In genomic region chr5:80620206-80620605, GRCh38 we compare ENCODE assay signal across 22 cellular contexts. TPM values are rescaled to one million over a fixed set of nuclear protein-coding genes. Genes with fewer than 3 reads are reported as not detected.
A peak's percentile ranks its signal among the peaks of the same experiment; 100 is the strongest.
DNase-seq lines count a peak whose midpoint lies in the region; TF ChIP-seq lines count a peak whose summit lies in the region.
"Had no signal": no experiment of that assay in that cellular context is flagged by ENCODE, and none has a peak within 500 bp of the region (broad histone marks: within the 10 kb centered on the region; RNA-seq: fewer than 3 reads in every experiment).

No MANE protein-coding gene starts in this region.

- no peaks in the 10 kb centered on the region for H3K9me3 Mint-ChIP-seq in glutamatergic neuron (ENCODE audit: unreplicated experiment)
- H3K9me3 Mint-ChIP-seq: activated T-helper 2 cell treated with anti-CD3 and anti-CD28 coated beads, Interferon-gamma antibody, Interleukin-2, Interleukin-4, amounts not matched to agents 10 μg/mL and 5 μg/mL and 100 μg/mL, durations not matched to agents 14 hours and 24 hours and 36 hours; stimulated activated effector memory CD8-positive, alpha-beta T cell treated with anti-CD3 and anti-CD28 coated beads, Interleukin-12 subunit alpha, Interleukin-12 subunit beta, amount 100 ng/mL, for 72 hours had no signal

- no peaks in the 10 kb centered on the region for H3K36me3 Mint-ChIP-seq in glutamatergic neuron (ENCODE audit: unreplicated experiment)
- H3K36me3 Mint-ChIP-seq: stimulated activated effector memory CD8-positive, alpha-beta T cell treated with anti-CD3 and anti-CD28 coated beads, Interleukin-12 subunit alpha, Interleukin-12 subunit beta, amount 100 ng/mL, for 72 hours had no signal

- peak; percentile 56 for DNase-seq in GM23248
- DNase-seq in RPMI7951 (ENCODE audit: low read depth), result peak; percentile 30
- DNase-seq in foreskin fibroblast, result peak; percentile 2 to 16
- peak; percentile 1 for DNase-seq in skeletal muscle cell (ENCODE audit: low read depth)
- no peak for DNase-seq in activated gamma-delta T cell treated with Interleukin-2 at 50 U/mL for 16 hours
- DNase-seq in glutamatergic neuron, result no peak
- DNase-seq in NCI-H345 (lab: John Stamatoyannopoulos, UW), result no peak
- DNase-seq: activated CD8-positive, alpha-beta memory T cell treated with anti-CD3 and anti-CD28 coated beads, Interleukin-2, amount 10 ng/mL, durations not matched to agents 7 days and 5 days; cerebellar nuclear complex; DMS53; naive B cell; NCI-H2029 treated with DMSO at 0.1 percent for 48 hours; NCI-H524 treated with DMSO at 0.1 percent for 48 hours; OCI-M1; posterior cingulate gyrus; T1000 had no signal

- in situ Hi-C loops in GM23248 (cut with MboI), result no loop called here

- no peak overlapping the region for H3K27ac ChIP-seq in GM23248
- H3K27ac ChIP-seq: adrenal gland, BLaER1, SK-N-MC had no signal

- H3K79me2 ChIP-seq in GM23248 (ENCODE audit: insufficient read depth), result no peaks in the 10 kb centered on the region

- no peaks in the 10 kb centered on the region for H3K27me3 Mint-ChIP-seq in glutamatergic neuron (ENCODE audit: unreplicated experiment)
- H3K27me3 Mint-ChIP-seq: activated CD8-positive, alpha-beta memory T cell treated with anti-CD3 and anti-CD28 coated beads, Interleukin-2, amount 10 ng/mL, durations not matched to agents 7 days and 5 days; naive B cell had no signal

- WGBS in GM23248 (ENCODE audit: low coverage in 1 of 2, low lambda C conversion rate in 2 of 2, missing lambda C conversion rate in 2 of 2), 2 experiments, result 39 to 57% methylated on average over 4 of the region's 4 CpGs

- H3K27me3 ChIP-seq in GM23248 (replicated peaks; ENCODE audit: insufficient read depth), result no peaks in the 10 kb centered on the region
- H3K27me3 ChIP-seq: adrenal gland, BLaER1 had no signal

- H3K9ac ChIP-seq in GM23248, result no peak overlapping the region
- H3K9ac ChIP-seq: BLaER1 had no signal

- TF ChIP-seq CTCF in foreskin fibroblast (IDR thresholded peaks at IDR 0.05; ENCODE audit: low read depth, low read length), result no peak
- no peak for TF ChIP-seq CTCF in glutamatergic neuron (IDR thresholded peaks at IDR 0.05; ENCODE audit: partially characterized antibody, unreplicated experiment)

- H3K4me3 ChIP-seq in GM23248 (no peak overlapping the region), foreskin fibroblast (ENCODE audit: low read depth in 1 of 2, low read length in 2 of 2) (no peak overlapping the region), skeletal muscle cell (ENCODE audit: low read depth, low read length) (no peak overlapping the region)
- H3K4me3 ChIP-seq: adrenal gland, BLaER1, SK-N-MC had no signal

- H3K36me3 ChIP-seq in GM23248 (ENCODE audit: low read depth), result no peaks in the 10 kb centered on the region
- H3K36me3 ChIP-seq: adrenal gland had no signal

- no peaks in the 10 kb centered on the region for H3K4me1 ChIP-seq in GM23248 (ENCODE audit: insufficient read depth)
- H3K4me1 ChIP-seq: adrenal gland, BLaER1 had no signal

- H3K4me2 ChIP-seq in GM23248 (ENCODE audit: unreplicated experiment), result no peak overlapping the region
- H3K4me2 ChIP-seq: BLaER1 had no signal

- no peaks in the 10 kb centered on the region for H3F3A ChIP-seq in GM23248 (ENCODE audit: insufficient read depth)

- H3K4me3 Mint-ChIP-seq in glutamatergic neuron (ENCODE audit: unreplicated experiment), result no peak overlapping the region
- H3K4me3 Mint-ChIP-seq: activated CD8-positive, alpha-beta memory T cell treated with anti-CD3 and anti-CD28 coated beads, Interleukin-2, amount 10 ng/mL, durations not matched to agents 7 days and 5 days; naive B cell; stimulated activated effector memory CD8-positive, alpha-beta T cell treated with anti-CD3 and anti-CD28 coated beads, Interleukin-12 subunit alpha, Interleukin-12 subunit beta, amount 100 ng/mL, for 72 hours had no signal

- no peaks in the 10 kb centered on the region for H3K9me3 ChIP-seq in GM23248 (ENCODE audit: low read depth)
- H3K9me3 ChIP-seq: adrenal gland, BLaER1 had no signal

- H3K27ac Mint-ChIP-seq in glutamatergic neuron (ENCODE audit: unreplicated experiment), result no peak overlapping the region
- H3K27ac Mint-ChIP-seq: activated CD8-positive, alpha-beta memory T cell treated with anti-CD3 and anti-CD28 coated beads, Interleukin-2, amount 10 ng/mL, durations not matched to agents 7 days and 5 days; activated T-helper 2 cell treated with anti-CD3 and anti-CD28 coated beads, Interferon-gamma antibody, Interleukin-2, Interleukin-4, amounts not matched to agents 10 μg/mL and 5 μg/mL and 100 μg/mL, durations not matched to agents 14 hours and 24 hours and 36 hours; stimulated activated effector memory CD8-positive, alpha-beta T cell treated with anti-CD3 and anti-CD28 coated beads, Interleukin-12 subunit alpha, Interleukin-12 subunit beta, amount 100 ng/mL, for 72 hours had no signal

- H4K20me1 ChIP-seq in GM23248 (ENCODE audit: insufficient read depth), result no peaks in the 10 kb centered on the region
- H4K20me1 ChIP-seq: BLaER1 had no signal

- no peaks in the 10 kb centered on the region for H3K9me2 ChIP-seq in GM23248 (ENCODE audit: insufficient read depth)

- peaks cover 1% of the 10 kb centered on the region for H3K4me1 Mint-ChIP-seq in glutamatergic neuron (ENCODE audit: low read depth, unreplicated experiment)
- H3K4me1 Mint-ChIP-seq: naive B cell; stimulated activated effector memory CD8-positive, alpha-beta T cell treated with anti-CD3 and anti-CD28 coated beads, Interleukin-12 subunit alpha, Interleukin-12 subunit beta, amount 100 ng/mL, for 72 hours had no signal

- H2AFZ ChIP-seq in GM23248, result peak overlapping the region; percentile 39; the same call in 1 of the 2 replicates

RNA-seq across cellular contexts. Expression of gene MSH3, which starts 34.2 kb away (rescaled TPM):
- total RNA-seq in GM23248 (2014; rRNA removed; shearing (Covaris generic)), result 11.7 and 15.9 TPM in 2 replicates
- 13.5 and 14.0 TPM in 2 replicates for polyA plus RNA-seq in GM23248 (2016; fragmentation: Nextera tagmentation; extraction: Ambion mirVana)
- total RNA-seq in RPMI7951 (2014; rRNA removed; shearing (Covaris generic)), result 6.6 and 10.1 TPM in 2 replicates
- total RNA-seq in glutamatergic neuron (ENCODE audit: unreplicated experiment), result 14.4 TPM

RNA-seq across cellular contexts. Expression of gene DHFR, which starts 34.6 kb away (rescaled TPM):
- 19.0 and 23.8 TPM in 2 replicates for total RNA-seq in GM23248 (2014; rRNA removed; shearing (Covaris generic))
- 10.0 and 11.6 TPM in 2 replicates for polyA plus RNA-seq in GM23248 (2016; fragmentation: Nextera tagmentation; extraction: Ambion mirVana)
- total RNA-seq in RPMI7951 (2014; rRNA removed; shearing (Covaris generic)), result 67.8 and 81.2 TPM in 2 replicates
- total RNA-seq in glutamatergic neuron (ENCODE audit: unreplicated experiment), result 23.5 TPM

RNA-seq across cellular contexts. Expression of gene ANKRD34B, which starts 50.1 kb away (rescaled TPM):
- not detected in 2 replicates for total RNA-seq in GM23248 (2014; rRNA removed; shearing (Covaris generic))
- polyA plus RNA-seq in GM23248 (2016; fragmentation: Nextera tagmentation; extraction: Ambion mirVana), result not detected in 2 replicates
- total RNA-seq in RPMI7951 (2014; rRNA removed; shearing (Covaris generic)), result not detected in 2 replicates
- total RNA-seq in glutamatergic neuron (ENCODE audit: unreplicated experiment), result not detected
- total RNA-seq: activated CD8-positive, alpha-beta memory T cell treated with anti-CD3 and anti-CD28 coated beads, Interleukin-2, amount 10 ng/mL, durations not matched to agents 7 days and 5 days; activated T-helper 2 cell treated with anti-CD3 and anti-CD28 coated beads, Interferon-gamma antibody, Interleukin-2, Interleukin-4, amounts not matched to agents 10 μg/mL and 5 μg/mL and 100 μg/mL, durations not matched to agents 14 hours and 24 hours and 36 hours; adrenal gland; HT1080 had no signal

Comparison
In these comparisons a context has a peak if more than half of its experiments do, and no peak if none do; other contexts are left out.
1. DNase-seq: peak in GM23248 (single experiment), RPMI7951 (single experiment), foreskin fibroblast (2 of 2) and skeletal muscle cell (single experiment); none in activated gamma-delta T cell treated with Interleukin-2 at 50 U/mL for 16 hours (single experiment), glutamatergic neuron (single experiment) and NCI-H345 (single experiment).